ENCODE assay signal across 21 cellular contexts in the genomic region with DNA sequence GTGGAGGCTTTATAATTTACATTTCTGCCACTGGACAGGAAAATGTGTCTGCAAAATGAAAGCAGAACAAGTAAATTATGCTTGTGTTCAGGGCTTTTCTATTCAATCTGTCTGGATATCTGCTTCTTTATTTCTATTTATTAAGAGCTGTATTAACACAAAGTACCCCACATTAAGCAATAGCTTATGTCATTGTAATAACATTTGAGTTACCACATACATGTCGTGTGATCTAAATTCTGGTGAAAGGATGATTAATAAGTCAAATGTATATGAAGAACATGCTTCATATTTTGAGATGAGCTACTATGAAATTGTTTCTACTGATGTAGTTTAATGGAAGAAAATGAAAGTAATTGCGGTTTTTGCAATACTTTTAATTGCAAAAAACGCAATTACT.
"Had no signal": no experiment of that assay in that cellular context is flagged by ENCODE, and none has a peak within 500 bp of the region (broad histone marks: within the 10 kb centered on the region; RNA-seq: fewer than 3 reads in every experiment).

No MANE protein-coding gene starts in this region.

- H3K27me3 ChIP-seq: gastroesophageal sphincter, neutrophil, ovary, right lobe of liver, testis, vagina had no signal

- H3K36me3 ChIP-seq: gastroesophageal sphincter, neutrophil, ovary, right lobe of liver, vagina, WERI-Rb-1 had no signal

- H3K4me3 ChIP-seq: coronary artery, gastroesophageal sphincter, ovary, right lobe of liver, testis, vagina had no signal

- DNase-seq: activated CD4-positive, alpha-beta T cell treated with anti-CD3 and anti-CD28 coated beads, Interleukin-2, amount 50 U/mL, for 1 hour; activated CD4-positive, CD25-positive, alpha-beta regulatory T cell treated with anti-CD3 and anti-CD28 coated beads, Interleukin-2, amount 50 U/mL, for 72 hours; activated CD8-positive, alpha-beta T cell treated with anti-CD3 and anti-CD28 coated beads, Interleukin-2, amount 10 ng/mL, durations not matched to agents 7 days and 5 days; activated gamma-delta T cell treated with Interleukin-2 at 50 U/mL for 16 hours; aorta; head of caudate nucleus; hypothalamus; left ventricle myocardium superior; ovary; right lobe of liver; stimulated activated CD4-positive, alpha-beta T cell treated with anti-CD3 and anti-CD28 coated beads, Interleukin-4, amount 100 ng/mL, for 1 hour; stimulated activated naive CD4-positive, alpha-beta T cell; testis; WERI-Rb-1 had no signal

- ATAC-seq: activated CD8-positive, alpha-beta T cell treated with anti-CD3 and anti-CD28 coated beads, Interleukin-2, amount 10 ng/mL, durations not matched to agents 7 days and 5 days; gastroesophageal sphincter; left ventricle myocardium superior; natural killer cell treated with Interleukin-12 subunit alpha and Interleukin-12 subunit beta and Interleukin-15 and Interleukin-18, amount 100 ng/mL, for 72 hours; right lobe of liver had no signal

- H3K4me1 ChIP-seq: gastroesophageal sphincter, right lobe of liver had no signal

- H3K9me3 ChIP-seq: gastroesophageal sphincter, neutrophil, ovary, right lobe of liver, testis, vagina had no signal

- H3K27ac ChIP-seq: coronary artery, gastroesophageal sphincter, neutrophil, ovary, right lobe of liver, testis, vagina, WERI-Rb-1 had no signal

- FAIRE-seq: islet of Langerhans, TTC549 had no signal
